Comparison of ENCODE assay signal across 14 cellular contexts in genomic region chr1:245687636-245688535, GRCh38.
A peak's percentile ranks its signal among the peaks of the same experiment; 100 is the strongest.
DNase-seq lines count a peak whose midpoint lies in the region; ATAC-seq and TF ChIP-seq lines count a peak whose summit lies in the region.
"Had no signal": no experiment of that assay in that cellular context is flagged by ENCODE, and none has a peak within 500 bp of the region (broad histone marks: within the 10 kb centered on the region; RNA-seq: fewer than 3 reads in every experiment).

No MANE protein-coding gene starts in this region.

- H3K4me3 Mint-ChIP-seq in stimulated activated naive CD8-positive, alpha-beta T cell treated with anti-CD3 and anti-CD28 coated beads, Interleukin-15, amount 100 ng/mL, for 72 hours = no peak overlapping the region

- H3K4me3 ChIP-seq in astrocyte of the spinal cord (ENCODE audit: low read depth, low read length) = peak overlapping the region; percentile 7
- H3K4me3 ChIP-seq in lower lobe of right lung = peak overlapping the region; percentile 33

- intact Hi-C loops in lower lobe of right lung (cut with DNase I) = no loop called here

- H3K27ac Mint-ChIP-seq in stimulated activated naive CD8-positive, alpha-beta T cell treated with anti-CD3 and anti-CD28 coated beads, Interleukin-15, amount 100 ng/mL, for 72 hours = no peak overlapping the region

- no peaks in the 10 kb centered on the region for H3K4me1 ChIP-seq in lower lobe of right lung

- peak; percentile 2 for TF ChIP-seq CTCF in astrocyte of the spinal cord (IDR thresholded peaks at IDR 0.05; ENCODE audit: low read depth, low read length)
- no peak for TF ChIP-seq CTCF in lower lobe of right lung (IDR thresholded peaks at IDR 0.05)

- H3K27me3 ChIP-seq in lower lobe of right lung (ENCODE audit: low read depth) = no peaks in the 10 kb centered on the region

- DNase-seq in stimulated activated naive CD8-positive, alpha-beta T cell treated with anti-CD3 and anti-CD28 coated beads, Interleukin-15, amount 100 ng/mL, for 72 hours = no peak
- no peak for DNase-seq in stimulated activated naive CD8-positive, alpha-beta T cell treated with anti-CD3 and anti-CD28 coated beads, Interleukin-15, Interleukin-2, amounts not matched to agents 100 U/mL and 50 U/mL, for 24 hours
- peak; percentile 29 for DNase-seq in astrocyte of the spinal cord (ENCODE audit: low read depth, low spot score)
- peak; percentile 35 for DNase-seq in lower lobe of right lung
- no peak for DNase-seq in NCI-H1417 (lab: John Stamatoyannopoulos, UW)
- DNase-seq in NCI-H1930 (lab: John Stamatoyannopoulos, UW) = no peak
- DNase-seq in NOMO-1 (lab: John Stamatoyannopoulos, UW; ENCODE audit: unreplicated experiment in 2 of 2) = no peak
- DNase-seq: activated CD8-positive, alpha-beta memory T cell treated with anti-CD3 and anti-CD28 coated beads, Interleukin-2, amount 50 U/mL, for 4 hours; effector CD8-positive, alpha-beta T cell; GDM1; NCI-H446; Right ventricle myocardium superior had no signal

- H3K27me3 Mint-ChIP-seq in stimulated activated naive CD8-positive, alpha-beta T cell treated with anti-CD3 and anti-CD28 coated beads, Interleukin-15, amount 100 ng/mL, for 72 hours = peaks cover 30% of the 10 kb centered on the region

- peak; percentile 6 for ATAC-seq in stimulated activated naive CD8-positive, alpha-beta T cell treated with anti-CD3 and anti-CD28 coated beads, Interleukin-15, amount 100 ng/mL, for 72 hours
- ATAC-seq in stimulated activated naive CD8-positive, alpha-beta T cell treated with anti-CD3 and anti-CD28 coated beads, Interleukin-15, Interleukin-2, amounts not matched to agents 100 U/mL and 50 U/mL, for 24 hours = no peak
- ATAC-seq in lower lobe of right lung = peak in 1 of 2 donors; percentile 46
- ATAC-seq in GM21390 (IDR thresholded peaks at IDR 0.05; ENCODE audit: unreplicated experiment) = no peak
- ATAC-seq: left lobe of liver had no signal

- H3K4me1 Mint-ChIP-seq in stimulated activated naive CD8-positive, alpha-beta T cell treated with anti-CD3 and anti-CD28 coated beads, Interleukin-15, amount 100 ng/mL, for 72 hours = no peaks in the 10 kb centered on the region

- H3K9me3 Mint-ChIP-seq in stimulated activated naive CD8-positive, alpha-beta T cell treated with anti-CD3 and anti-CD28 coated beads, Interleukin-15, amount 100 ng/mL, for 72 hours = no peaks in the 10 kb centered on the region

- no peaks in the 10 kb centered on the region for H3K36me3 ChIP-seq in lower lobe of right lung

- H3K9me3 ChIP-seq in lower lobe of right lung = no peaks in the 10 kb centered on the region

- in situ Hi-C loops in astrocyte of the spinal cord (cut with HindIII; ENCODE audit: low sequenced_read_pairs) = no loop called here

- no peak overlapping the region for H3K27ac ChIP-seq in lower lobe of right lung

Comparison
In these comparisons a context has a peak if more than half of its experiments do, and no peak if none do; other contexts are left out.
1. DNase-seq: peak in astrocyte of the spinal cord (single experiment) and lower lobe of right lung (single experiment); none in stimulated activated naive CD8-positive, alpha-beta T cell treated with anti-CD3 and anti-CD28 coated beads, Interleukin-15, amount 100 ng/mL, for 72 hours (0 of 2), stimulated activated naive CD8-positive, alpha-beta T cell treated with anti-CD3 and anti-CD28 coated beads, Interleukin-15, Interleukin-2, amounts not matched to agents 100 U/mL and 50 U/mL, for 24 hours (single experiment), NCI-H1417 (0 of 3), NCI-H1930 (0 of 2) and NOMO-1 (0 of 2).